ENCODE assay signal across 1 cellular context in the genomic region with DNA sequence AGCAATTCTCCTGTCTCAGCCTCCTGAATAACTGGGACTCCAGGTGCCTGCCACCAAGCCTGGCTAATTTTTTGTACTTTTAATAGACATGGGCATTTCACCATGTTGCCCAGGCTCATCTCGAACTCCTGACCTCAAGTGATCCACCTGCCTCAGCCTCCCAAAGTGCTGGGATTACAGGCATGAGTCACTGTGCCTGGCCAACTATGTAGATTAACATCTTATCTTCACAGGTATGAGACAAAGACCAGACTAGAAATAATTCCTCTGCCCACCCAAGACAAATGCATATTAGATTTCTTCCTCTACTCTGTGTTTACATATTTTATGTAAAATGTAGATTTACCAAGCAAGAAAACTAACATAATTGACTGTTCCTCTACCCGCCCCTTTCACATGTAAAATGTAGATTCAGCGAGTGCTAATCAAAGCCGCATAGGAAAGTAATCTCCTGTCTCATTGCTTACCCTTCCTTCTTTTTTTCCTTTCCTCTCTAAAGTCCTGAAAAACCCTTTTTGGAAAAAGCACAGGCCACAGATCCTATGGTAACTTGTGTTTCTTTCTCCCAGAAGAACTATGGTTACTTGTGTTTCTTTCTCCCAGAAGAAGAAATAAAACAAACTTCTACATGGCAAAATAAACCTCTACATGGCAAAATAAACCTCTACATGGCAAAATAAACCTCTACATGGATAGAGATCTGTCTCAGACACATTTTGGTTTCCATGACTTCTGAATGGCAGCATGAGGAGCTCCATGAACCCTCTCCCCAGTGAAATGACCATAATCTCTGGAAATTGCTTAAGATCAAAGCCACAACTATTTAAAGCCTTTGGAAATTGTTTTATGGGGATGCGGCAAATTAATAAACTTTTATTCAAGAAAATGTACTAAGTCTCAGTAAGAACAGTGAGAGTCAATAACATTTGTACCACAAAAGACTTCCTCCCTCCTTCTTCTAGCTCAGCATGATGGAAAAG.
TF ChIP-seq lines count a peak whose summit lies in the region.

No MANE protein-coding gene starts in this region.

TF ChIP-seq in GM23338, 12 proteins besides CTCF, POLR2A, EP300 and RAD21:
- TF ChIP-seq, protein P1, sequence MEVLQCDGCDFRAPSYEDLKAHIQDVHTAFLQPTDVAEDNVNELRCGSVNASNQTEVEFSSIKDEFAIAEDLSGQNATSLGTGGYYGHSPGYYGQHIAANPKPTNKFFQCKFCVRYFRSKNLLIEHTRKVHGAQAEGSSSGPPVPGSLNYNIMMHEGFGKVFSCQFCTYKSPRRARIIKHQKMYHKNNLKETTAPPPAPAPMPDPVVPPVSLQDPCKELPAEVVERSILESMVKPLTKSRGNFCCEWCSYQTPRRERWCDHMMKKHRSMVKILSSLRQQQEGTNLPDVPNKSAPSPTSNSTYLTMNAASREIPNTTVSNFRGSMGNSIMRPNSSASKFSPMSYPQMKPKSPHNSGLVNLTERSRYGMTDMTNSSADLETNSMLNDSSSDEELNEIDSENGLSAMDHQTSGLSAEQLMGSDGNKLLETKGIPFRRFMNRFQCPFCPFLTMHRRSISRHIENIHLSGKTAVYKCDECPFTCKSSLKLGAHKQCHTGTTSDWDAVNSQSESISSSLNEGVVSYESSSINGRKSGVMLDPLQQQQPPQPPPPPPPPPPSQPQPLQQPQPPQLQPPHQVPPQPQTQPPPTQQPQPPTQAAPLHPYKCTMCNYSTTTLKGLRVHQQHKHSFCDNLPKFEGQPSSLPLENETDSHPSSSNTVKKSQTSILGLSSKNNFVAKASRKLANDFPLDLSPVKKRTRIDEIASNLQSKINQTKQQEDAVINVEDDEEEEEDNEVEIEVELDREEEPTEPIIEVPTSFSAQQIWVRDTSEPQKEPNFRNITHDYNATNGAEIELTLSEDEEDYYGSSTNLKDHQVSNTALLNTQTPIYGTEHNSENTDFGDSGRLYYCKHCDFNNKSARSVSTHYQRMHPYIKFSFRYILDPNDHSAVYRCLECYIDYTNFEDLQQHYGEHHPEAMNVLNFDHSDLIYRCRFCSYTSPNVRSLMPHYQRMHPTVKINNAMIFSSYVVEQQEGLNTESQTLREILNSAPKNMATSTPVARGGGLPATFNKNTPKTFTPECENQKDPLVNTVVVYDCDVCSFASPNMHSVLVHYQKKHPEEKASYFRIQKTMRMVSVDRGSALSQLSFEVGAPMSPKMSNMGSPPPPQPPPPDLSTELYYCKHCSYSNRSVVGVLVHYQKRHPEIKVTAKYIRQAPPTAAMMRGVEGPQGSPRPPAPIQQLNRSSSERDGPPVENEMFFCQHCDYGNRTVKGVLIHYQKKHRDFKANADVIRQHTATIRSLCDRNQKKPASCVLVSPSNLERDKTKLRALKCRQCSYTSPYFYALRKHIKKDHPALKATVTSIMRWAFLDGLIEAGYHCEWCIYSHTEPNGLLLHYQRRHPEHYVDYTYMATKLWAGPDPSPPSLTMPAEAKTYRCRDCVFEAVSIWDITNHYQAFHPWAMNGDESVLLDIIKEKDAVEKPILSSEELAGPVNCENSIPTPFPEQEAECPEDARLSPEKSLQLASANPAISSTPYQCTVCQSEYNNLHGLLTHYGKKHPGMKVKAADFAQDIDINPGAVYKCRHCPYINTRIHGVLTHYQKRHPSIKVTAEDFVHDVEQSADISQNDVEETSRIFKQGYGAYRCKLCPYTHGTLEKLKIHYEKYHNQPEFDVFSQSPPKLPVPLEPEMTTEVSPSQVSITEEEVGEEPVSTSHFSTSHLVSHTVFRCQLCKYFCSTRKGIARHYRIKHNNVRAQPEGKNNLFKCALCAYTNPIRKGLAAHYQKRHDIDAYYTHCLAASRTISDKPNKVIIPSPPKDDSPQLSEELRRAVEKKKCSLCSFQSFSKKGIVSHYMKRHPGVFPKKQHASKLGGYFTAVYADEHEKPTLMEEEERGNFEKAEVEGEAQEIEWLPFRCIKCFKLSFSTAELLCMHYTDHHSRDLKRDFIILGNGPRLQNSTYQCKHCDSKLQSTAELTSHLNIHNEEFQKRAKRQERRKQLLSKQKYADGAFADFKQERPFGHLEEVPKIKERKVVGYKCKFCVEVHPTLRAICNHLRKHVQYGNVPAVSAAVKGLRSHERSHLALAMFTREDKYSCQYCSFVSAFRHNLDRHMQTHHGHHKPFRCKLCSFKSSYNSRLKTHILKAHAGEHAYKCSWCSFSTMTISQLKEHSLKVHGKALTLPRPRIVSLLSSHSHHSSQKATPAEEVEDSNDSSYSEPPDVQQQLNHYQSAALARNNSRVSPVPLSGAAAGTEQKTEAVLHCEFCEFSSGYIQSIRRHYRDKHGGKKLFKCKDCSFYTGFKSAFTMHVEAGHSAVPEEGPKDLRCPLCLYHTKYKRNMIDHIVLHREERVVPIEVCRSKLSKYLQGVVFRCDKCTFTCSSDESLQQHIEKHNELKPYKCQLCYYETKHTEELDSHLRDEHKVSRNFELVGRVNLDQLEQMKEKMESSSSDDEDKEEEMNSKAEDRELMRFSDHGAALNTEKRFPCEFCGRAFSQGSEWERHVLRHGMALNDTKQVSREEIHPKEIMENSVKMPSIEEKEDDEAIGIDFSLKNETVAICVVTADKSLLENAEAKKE (CRISPR knock-in tag; IDR thresholded peaks at IDR 0.05) = no peak
- no peak for TF ChIP-seq STAT1 (IDR thresholded peaks at IDR 0.05; ENCODE audit: unreplicated experiment)
